Comparison of ENCODE assay signal across 31 cellular contexts in genomic region chr5:168513861-168514428, GRCh38. TPM values are rescaled to one million over a fixed set of nuclear protein-coding genes. Genes with fewer than 3 reads are reported as not detected.
"Had no signal": no experiment of that assay in that cellular context is flagged by ENCODE, and none has a peak within 500 bp of the region (broad histone marks: within the 10 kb centered on the region; RNA-seq: fewer than 3 reads in every experiment).

No MANE protein-coding gene starts in this region.

- H3K4me3 Mint-ChIP-seq: activated CD4-positive, alpha-beta memory T cell treated with anti-CD3 and anti-CD28 coated beads, Interleukin-2, amount 10 ng/mL, durations not matched to agents 7 days and 5 days; activated CD4-positive, alpha-beta T cell treated with anti-CD3 and anti-CD28 coated beads, Interleukin-2, amount 10 ng/mL, durations not matched to agents 7 days and 5 days; activated naive CD4-positive, alpha-beta T cell treated with anti-CD3 and anti-CD28 coated beads, Interleukin-2, amount 50 U/mL, for 24 hours; activated naive CD8-positive, alpha-beta T cell treated with anti-CD3 and anti-CD28 coated beads, Interleukin-2, amount 50 U/mL, for 24 hours; activated T-cell treated with anti-CD3 and anti-CD28 coated beads, Interleukin-2, amount 50 U/mL, for 24 hours; immature natural killer cell; naive thymus-derived CD4-positive, alpha-beta T cell; stimulated activated memory B cell treated with anti-CD40 and anti-IgM and Interleukin-4, amounts not matched to agents 10 μg/mL and 1 μg/mL and 100 μg/mL, for 72 hours; stimulated activated naive CD8-positive, alpha-beta T cell treated with anti-CD3 and anti-CD28 coated beads, Interleukin-15, amount 100 ng/mL, for 72 hours had no signal

- ATAC-seq: activated naive CD8-positive, alpha-beta T cell treated with anti-CD3 and anti-CD28 coated beads, Interleukin-2, amount 50 U/mL, for 24 hours; esophagus mucosa; foreskin keratinocyte; heart left ventricle; left colon; naive thymus-derived CD4-positive, alpha-beta T cell; stimulated activated memory B cell treated with anti-CD40 and anti-IgM and Interleukin-4, amounts not matched to agents 10 μg/mL and 1 μg/mL and 100 μg/mL, for 72 hours; stimulated activated naive CD8-positive, alpha-beta T cell treated with anti-CD3 and anti-CD28 coated beads, Interleukin-15, amount 100 ng/mL, for 72 hours; upper lobe of right lung had no signal

- H3K27me3 Mint-ChIP-seq: activated CD4-positive, alpha-beta memory T cell treated with anti-CD3 and anti-CD28 coated beads, Interleukin-2, amount 10 ng/mL, durations not matched to agents 7 days and 5 days; activated CD4-positive, alpha-beta T cell treated with anti-CD3 and anti-CD28 coated beads, Interleukin-2, amount 10 ng/mL, durations not matched to agents 7 days and 5 days; activated naive CD4-positive, alpha-beta T cell treated with anti-CD3 and anti-CD28 coated beads, Interleukin-2, amount 50 U/mL, for 24 hours; activated naive CD8-positive, alpha-beta T cell treated with anti-CD3 and anti-CD28 coated beads, Interleukin-2, amount 50 U/mL, for 24 hours; activated T-cell treated with anti-CD3 and anti-CD28 coated beads, Interleukin-2, amount 50 U/mL, for 24 hours; naive thymus-derived CD4-positive, alpha-beta T cell; progenitor cell of endocrine pancreas; stimulated activated memory B cell treated with anti-CD40 and anti-IgM and Interleukin-4, amounts not matched to agents 10 μg/mL and 1 μg/mL and 100 μg/mL, for 72 hours; stimulated activated naive CD8-positive, alpha-beta T cell treated with anti-CD3 and anti-CD28 coated beads, Interleukin-15, amount 100 ng/mL, for 72 hours had no signal

- DNase-seq: activated CD4-positive, alpha-beta memory T cell treated with anti-CD3 and anti-CD28 coated beads, Interleukin-2, amount 10 ng/mL, durations not matched to agents 7 days and 5 days; activated CD4-positive, alpha-beta T cell treated with anti-CD3 and anti-CD28 coated beads for 1 hour; activated CD4-positive, alpha-beta T cell treated with anti-CD3 and anti-CD28 coated beads, Interleukin-2, amount 10 ng/mL, durations not matched to agents 7 days and 5 days; activated CD8-positive, alpha-beta memory T cell treated with anti-CD3 and anti-CD28 coated beads, Interleukin-2, amount 50 U/mL, for 48 hours; activated naive CD8-positive, alpha-beta T cell treated with anti-CD3 and anti-CD28 coated beads, Interleukin-2, amount 50 U/mL, for 24 hours; activated T-cell treated with anti-CD3 and anti-CD28 coated beads, Interleukin-2, amount 50 U/mL, for 24 hours; amygdala; caudate nucleus; cortex of kidney; foreskin keratinocyte; heart left ventricle; hypothalamus; immature natural killer cell; kidney; left colon; midbrain; naive thymus-derived CD4-positive, alpha-beta T cell; ovary; retina; sigmoid colon; stimulated activated CD4-positive, alpha-beta T cell treated with anti-CD3 and anti-CD28 coated beads, Interleukin-1b, Interleukin-23, amount 100 ng/mL, for 48 hours; stimulated activated CD4-positive, alpha-beta T cell treated with anti-CD3 and anti-CD28 coated beads, Interleukin-4, amount 100 ng/mL, for 4 hours; stimulated activated CD8-positive, alpha-beta memory T cell treated with anti-CD3 and anti-CD28 coated beads, Interleukin-4, amount 100 ng/mL, for 48 hours; stimulated activated naive CD8-positive, alpha-beta T cell treated with anti-CD3 and anti-CD28 coated beads, Interleukin-15, amount 100 ng/mL, for 72 hours; substantia nigra; upper lobe of right lung had no signal

- H3K4me1 Mint-ChIP-seq: activated CD4-positive, alpha-beta memory T cell treated with anti-CD3 and anti-CD28 coated beads, Interleukin-2, amount 10 ng/mL, durations not matched to agents 7 days and 5 days; activated CD4-positive, alpha-beta T cell treated with anti-CD3 and anti-CD28 coated beads, Interleukin-2, amount 10 ng/mL, durations not matched to agents 7 days and 5 days; activated naive CD4-positive, alpha-beta T cell treated with anti-CD3 and anti-CD28 coated beads, Interleukin-2, amount 50 U/mL, for 24 hours; activated naive CD8-positive, alpha-beta T cell treated with anti-CD3 and anti-CD28 coated beads, Interleukin-2, amount 50 U/mL, for 24 hours; stimulated activated memory B cell treated with anti-CD40 and anti-IgM and Interleukin-4, amounts not matched to agents 10 μg/mL and 1 μg/mL and 100 μg/mL, for 72 hours; stimulated activated naive CD8-positive, alpha-beta T cell treated with anti-CD3 and anti-CD28 coated beads, Interleukin-15, amount 100 ng/mL, for 72 hours had no signal

- H3K9me3 Mint-ChIP-seq: activated naive CD4-positive, alpha-beta T cell treated with anti-CD3 and anti-CD28 coated beads, Interleukin-2, amount 50 U/mL, for 24 hours had no signal

- H3K27ac Mint-ChIP-seq: activated CD4-positive, alpha-beta memory T cell treated with anti-CD3 and anti-CD28 coated beads, Interleukin-2, amount 10 ng/mL, durations not matched to agents 7 days and 5 days; activated CD4-positive, alpha-beta T cell treated with anti-CD3 and anti-CD28 coated beads, Interleukin-2, amount 10 ng/mL, durations not matched to agents 7 days and 5 days; activated naive CD4-positive, alpha-beta T cell treated with anti-CD3 and anti-CD28 coated beads, Interleukin-2, amount 50 U/mL, for 24 hours; activated naive CD8-positive, alpha-beta T cell treated with anti-CD3 and anti-CD28 coated beads, Interleukin-2, amount 50 U/mL, for 24 hours; activated T-cell treated with anti-CD3 and anti-CD28 coated beads, Interleukin-2, amount 50 U/mL, for 24 hours; activated T-helper 2 cell treated with anti-CD3 and anti-CD28 coated beads, Interferon-gamma antibody, Interleukin-2, Interleukin-4, amounts not matched to agents 10 μg/mL and 5 μg/mL and 100 μg/mL, durations not matched to agents 14 hours and 24 hours and 36 hours; immature natural killer cell; naive thymus-derived CD4-positive, alpha-beta T cell; progenitor cell of endocrine pancreas; stimulated activated memory B cell treated with anti-CD40 and anti-IgM and Interleukin-4, amounts not matched to agents 10 μg/mL and 1 μg/mL and 100 μg/mL, for 72 hours; stimulated activated naive CD8-positive, alpha-beta T cell treated with anti-CD3 and anti-CD28 coated beads, Interleukin-15, amount 100 ng/mL, for 72 hours had no signal

RNA-seq across cellular contexts. Expression of gene FBLL1, which starts 15.2 kb away (rescaled TPM):
- total RNA-seq: activated CD4-positive, alpha-beta T cell treated with anti-CD3 and anti-CD28 coated beads, Interleukin-2, amount 10 ng/mL, durations not matched to agents 7 days and 5 days; activated T-helper 2 cell treated with anti-CD3 and anti-CD28 coated beads, Interferon-gamma antibody, Interleukin-2, Interleukin-4, amounts not matched to agents 10 μg/mL and 5 μg/mL and 100 μg/mL, durations not matched to agents 14 hours and 24 hours and 36 hours; esophagus mucosa; foreskin keratinocyte; left colon; upper lobe of right lung had no signal
